ENCODE assay signal across 9 cellular contexts in the genomic region with DNA sequence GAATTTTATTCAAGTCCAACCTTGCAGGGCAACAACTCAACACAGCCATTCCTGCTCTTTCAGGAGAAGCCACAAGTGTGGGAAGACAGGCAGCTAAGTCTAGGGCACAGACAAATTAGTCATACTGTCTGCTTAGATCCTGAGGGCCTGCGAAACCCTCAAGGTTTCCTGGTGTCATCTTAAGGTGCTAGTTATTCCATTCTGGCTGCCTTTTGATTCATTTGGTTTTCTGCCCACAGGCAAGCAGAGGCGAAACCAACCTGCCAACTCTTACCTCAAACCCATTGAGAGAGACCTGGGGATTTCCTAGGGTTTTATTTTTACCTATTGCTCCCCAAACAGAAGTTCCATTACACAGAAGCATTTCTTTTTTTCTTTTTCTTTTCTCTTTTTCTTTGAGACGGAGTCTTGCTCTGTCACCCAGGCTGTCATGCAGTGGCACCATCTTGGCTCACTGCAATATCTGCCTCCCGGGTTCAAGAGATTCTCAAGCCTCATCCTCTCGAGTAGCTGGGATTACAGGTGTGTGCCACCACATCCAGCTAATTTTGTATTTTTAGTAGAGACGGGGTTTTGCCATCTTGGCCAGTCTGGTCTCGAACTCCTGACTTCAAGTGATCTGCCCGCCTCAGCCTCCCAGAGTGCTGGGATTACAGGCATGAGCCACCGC. TPM values are rescaled to one million over a fixed set of nuclear protein-coding genes. Genes with fewer than 3 reads are reported as not detected.
DNase-seq lines count a peak whose midpoint lies in the region; ATAC-seq, FAIRE-seq and TF ChIP-seq lines count a peak whose summit lies in the region.
"Had no signal": no experiment of that assay in that cellular context is flagged by ENCODE, and none has a peak within 500 bp of the region (broad histone marks: within the 10 kb centered on the region; RNA-seq: fewer than 3 reads in every experiment).

No MANE protein-coding gene starts in this region.

- peak overlapping the region; percentile 80 for H3K27ac Mint-ChIP-seq in stimulated activated effector memory CD8-positive, alpha-beta T cell treated with anti-CD3 and anti-CD28 coated beads, Interleukin-12 subunit alpha, Interleukin-12 subunit beta, amount 100 ng/mL, for 72 hours

- H3K36me3 Mint-ChIP-seq in stimulated activated effector memory CD8-positive, alpha-beta T cell treated with anti-CD3 and anti-CD28 coated beads, Interleukin-12 subunit alpha, Interleukin-12 subunit beta, amount 100 ng/mL, for 72 hours: no peaks in the 10 kb centered on the region

- H3K27ac ChIP-seq in Peyer's patch (no peak overlapping the region), ascending aorta (no peak overlapping the region)
- H3K27ac ChIP-seq: upper lobe of left lung had no signal

- no peak for TF ChIP-seq CTCF in GM12864 (IDR thresholded peaks at IDR 0.05; ENCODE audit: low read depth, low read length, missing control alignments)
- no peak for TF ChIP-seq CTCF in bronchial epithelial cell (IDR thresholded peaks at IDR 0.05; ENCODE audit: insufficient read depth, low read length, severe bottlenecking)
- no peak for TF ChIP-seq CTCF in Peyer's patch (IDR thresholded peaks at IDR 0.05)
- TF ChIP-seq CTCF in ascending aorta (IDR thresholded peaks at IDR 0.05): no peak

- H3K4me3 Mint-ChIP-seq in stimulated activated effector memory CD8-positive, alpha-beta T cell treated with anti-CD3 and anti-CD28 coated beads, Interleukin-12 subunit alpha, Interleukin-12 subunit beta, amount 100 ng/mL, for 72 hours: peak overlapping the region; percentile 29

- H3K4me1 ChIP-seq in Peyer's patch (peaks cover 0 to 9% (median 2%) of the 10 kb centered on the region in 4 donors), ascending aorta (peaks cover 0 to 15% of the 10 kb centered on the region in 2 donors)

- DNase-seq in GM12864 (ENCODE audit: low read depth) (peak; percentile 75), NCI-H226 (peak; percentile 67), bronchial epithelial cell (ENCODE audit: low read depth) (peak; percentile 98), Peyer's patch (no peak), ascending aorta (ENCODE audit: low spot score in 2 of 2) (no peak), NCI-H1092 (lab: John Stamatoyannopoulos, UW) (no peak)
- DNase-seq in stimulated activated effector memory CD8-positive, alpha-beta T cell treated with anti-CD3 and anti-CD28 coated beads, Interleukin-12 subunit alpha, Interleukin-12 subunit beta, amount 100 ng/mL, for 72 hours (ENCODE audit: low spot score in 2 of 2): peak in 1 of 2 donors; percentile 65

- H3K4me3 ChIP-seq in GM12864 (ENCODE audit: low read depth, low read length) (no peak overlapping the region), bronchial epithelial cell (ENCODE audit: low read depth, low read length) (no peak overlapping the region), Peyer's patch (no peak overlapping the region), ascending aorta (no peak overlapping the region)
- H3K4me3 ChIP-seq: upper lobe of left lung had no signal

- H3K36me3 ChIP-seq in bronchial epithelial cell (ENCODE audit: control insufficient read depth, insufficient read depth, low read length) (no peaks in the 10 kb centered on the region), Peyer's patch (no peaks in the 10 kb centered on the region), ascending aorta (no peaks in the 10 kb centered on the region)
- H3K36me3 ChIP-seq: upper lobe of left lung had no signal

- TF ChIP-seq POLR2A in Peyer's patch (IDR thresholded peaks at IDR 0.05): no peak

- no peaks in the 10 kb centered on the region for H3K9me3 ChIP-seq in Peyer's patch
- H3K9me3 ChIP-seq in ascending aorta: no peaks in the 10 kb centered on the region
- H3K9me3 ChIP-seq: upper lobe of left lung had no signal

- H3K4me1 Mint-ChIP-seq in stimulated activated effector memory CD8-positive, alpha-beta T cell treated with anti-CD3 and anti-CD28 coated beads, Interleukin-12 subunit alpha, Interleukin-12 subunit beta, amount 100 ng/mL, for 72 hours: peaks cover 39% of the 10 kb centered on the region

- H3K9me3 Mint-ChIP-seq in stimulated activated effector memory CD8-positive, alpha-beta T cell treated with anti-CD3 and anti-CD28 coated beads, Interleukin-12 subunit alpha, Interleukin-12 subunit beta, amount 100 ng/mL, for 72 hours: no peaks in the 10 kb centered on the region

- peak; percentile 81 for ATAC-seq in GM21825 (IDR thresholded peaks at IDR 0.05; ENCODE audit: unreplicated experiment)
- peak; percentile 90 for ATAC-seq in stimulated activated effector memory CD8-positive, alpha-beta T cell treated with anti-CD3 and anti-CD28 coated beads, Interleukin-12 subunit alpha, Interleukin-12 subunit beta, amount 100 ng/mL, for 72 hours

- H3K27me3 ChIP-seq in bronchial epithelial cell (ENCODE audit: control insufficient read depth, insufficient read depth, low read length) (no peaks in the 10 kb centered on the region), Peyer's patch (no peaks in the 10 kb centered on the region), ascending aorta (no peaks in the 10 kb centered on the region)
- H3K27me3 ChIP-seq: upper lobe of left lung had no signal

- intact Hi-C loops in ascending aorta (cut with DNase I): no loop called here

- no peak for FAIRE-seq in bronchial epithelial cell (lab: Jason Lieb, UNC)

RNA-seq across cellular contexts. Expression of a gene that starts 23.7 kb away (rescaled TPM):
- not detected in 2 replicates for total RNA-seq in bronchial epithelial cell
- not detected for total RNA-seq in Peyer's patch
- not detected for total RNA-seq in ascending aorta
- total RNA-seq: upper lobe of left lung had no signal

RNA-seq across cellular contexts. Expression of a gene that starts 32.3 kb away (rescaled TPM):
- not detected in 2 replicates for total RNA-seq in bronchial epithelial cell
- 100 to 1,000 TPM in 3 of 4 donors, 1 to 10 TPM in 1; 4.1 to 489 (median 221) TPM for total RNA-seq in Peyer's patch
- not detected for total RNA-seq in ascending aorta
- total RNA-seq: upper lobe of left lung had no signal

Comparison
In these comparisons a context has a peak if more than half of its experiments do, and no peak if none do; other contexts are left out.
1. DNase-seq: peak in GM12864 (single experiment), NCI-H226 (single experiment) and bronchial epithelial cell (single experiment); none in Peyer's patch (0 of 3), ascending aorta (0 of 2) and NCI-H1092 (single experiment).